ENCODE assay signal across 18 cellular contexts in the genomic region with DNA sequence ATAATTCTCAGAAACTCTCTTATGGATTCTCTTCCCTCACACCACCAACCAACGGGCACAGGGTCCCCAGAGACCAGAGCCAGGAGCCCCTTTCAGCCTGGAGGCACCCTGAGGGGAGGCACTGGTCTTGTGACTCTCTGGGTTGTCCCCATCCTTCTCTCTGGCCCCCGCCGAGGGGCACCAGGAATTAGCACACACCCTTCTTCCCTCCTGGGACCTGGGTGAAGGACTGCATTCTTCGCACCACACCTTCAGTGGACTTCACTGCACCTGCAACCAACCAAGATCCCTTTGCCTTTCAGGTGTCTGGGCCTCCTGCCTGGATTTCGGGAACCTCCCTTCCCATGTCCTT. TPM values are rescaled to one million over a fixed set of nuclear protein-coding genes. Genes with fewer than 3 reads are reported as not detected.
DNase-seq lines count a peak whose midpoint lies in the region; ATAC-seq, FAIRE-seq and TF ChIP-seq lines count a peak whose summit lies in the region.
"Had no signal": no experiment of that assay in that cellular context is flagged by ENCODE, and none has a peak within 500 bp of the region (broad histone marks: within the 10 kb centered on the region; RNA-seq: fewer than 3 reads in every experiment).

No MANE protein-coding gene starts in this region.

- H4K20me1 ChIP-seq in PC-3 (ENCODE audit: low read length), result 0 out of 2 replicates have a peak, but pooled peaks cover 4% of the 10 kb centered on the region
- peaks cover 9% of the 10 kb centered on the region for H4K20me1 ChIP-seq in astrocyte (ENCODE audit: insufficient read depth, low read length)

- DNase-seq in PC-3, result no peak
- no peak for DNase-seq in astrocyte (ENCODE audit: low read depth)
- DNase-seq in NCI-H1092 treated with DMSO at 0.1 percent for 48 hours (lab: John Stamatoyannopoulos, UW), result no peak
- no peak for DNase-seq in globus pallidus (ENCODE audit: low spot score)
- DNase-seq: activated CD4-positive, alpha-beta T cell treated with anti-CD3 and anti-CD28 coated beads, Interleukin-2, amount 10 ng/mL, durations not matched to agents 24 days and 14 days; activated gamma-delta T cell treated with Interleukin-2 at 50 U/mL for 16 hours; CD4-positive, alpha-beta T cell; cerebellar nuclear complex had no signal

- no peaks in the 10 kb centered on the region for H3K9me3 Mint-ChIP-seq in astrocyte (ENCODE audit: unreplicated experiment)
- H3K9me3 Mint-ChIP-seq: activated CD4-positive, alpha-beta T cell treated with anti-CD3 and anti-CD28 coated beads, Interleukin-2, amount 10 ng/mL, durations not matched to agents 24 days and 14 days had no signal

- peak overlapping the region; percentile 55 for H3K27ac ChIP-seq in PC-3 (ENCODE audit: low read length)
- H3K27ac ChIP-seq in astrocyte (ENCODE audit: low read depth, low read length), result peak overlapping the region; percentile 82
- peak overlapping the region; percentile 90 for H3K27ac ChIP-seq in mesodermal cell (ENCODE audit: low read depth, low read length, severe bottlenecking)
- H3K27ac ChIP-seq in subcutaneous abdominal adipose tissue (ENCODE audit: low read depth, low read length), result peak overlapping the region; percentile 86

- no peaks in the 10 kb centered on the region for H3K27me3 Mint-ChIP-seq in astrocyte (ENCODE audit: low read depth, unreplicated experiment)
- H3K27me3 Mint-ChIP-seq: activated CD4-positive, alpha-beta T cell treated with anti-CD3 and anti-CD28 coated beads, Interleukin-2, amount 10 ng/mL, durations not matched to agents 24 days and 14 days; CD4-positive, alpha-beta T cell had no signal

- CTCF ChIA-PET in PC-3 (lab: Charles Lee), result interaction anchor here (0.6 kb wide), 1 partner anchor 15 kb away, joined by 3 read pairs; no protein-coding TSS in a partner anchor

- H3K36me3 ChIP-seq in PC-3 (ENCODE audit: low read depth, low read length) (peaks cover 87% of the 10 kb centered on the region), astrocyte (ENCODE audit: insufficient read depth, low read length) (peaks cover 20% of the 10 kb centered on the region), mesodermal cell (ENCODE audit: control insufficient read depth, insufficient read depth, low read length) (peaks cover 81% of the 10 kb centered on the region), subcutaneous abdominal adipose tissue (ENCODE audit: control insufficient read depth in 5 of 5, insufficient read depth in 5 of 5, low read length in 5 of 5) (peaks cover 3 to 96% (median 85%) of the 10 kb centered on the region in 5 donors)

- ATAC-seq in PC-3 (no peak), HG03457 (IDR thresholded peaks at IDR 0.05; ENCODE audit: unreplicated experiment) (no peak)

- H3K9ac ChIP-seq in PC-3 (ENCODE audit: low read length) (peak overlapping the region; percentile 1), astrocyte (ENCODE audit: low read length) (peak overlapping the region; percentile 68), subcutaneous abdominal adipose tissue (ENCODE audit: low read length in 5 of 5) (peak overlapping the region in 1 of 5 donors; percentile 48)

- no peaks in the 10 kb centered on the region for H3K27me3 ChIP-seq in PC-3 (ENCODE audit: low read length)
- H3K27me3 ChIP-seq in astrocyte (ENCODE audit: insufficient read depth, low read length), result no peaks in the 10 kb centered on the region
- no peaks in the 10 kb centered on the region for H3K27me3 ChIP-seq in subcutaneous abdominal adipose tissue (ENCODE audit: control insufficient read depth in 5 of 5, insufficient read depth in 4 of 5, low read length in 5 of 5)

- H3K9me3 ChIP-seq in PC-3 (ENCODE audit: low read length) (peaks cover 8% of the 10 kb centered on the region; the same call in 1 of the 2 replicates), astrocyte (ENCODE audit: insufficient read depth, low read depth, low read length) (no peaks in the 10 kb centered on the region), mesodermal cell (ENCODE audit: control insufficient read depth, low read length) (no peaks in the 10 kb centered on the region), subcutaneous abdominal adipose tissue (ENCODE audit: control insufficient read depth in 5 of 5, low read length in 5 of 5) (peaks cover 0 to 2% (median 0%) of the 10 kb centered on the region in 5 donors)

- H3K27ac Mint-ChIP-seq in astrocyte (ENCODE audit: unreplicated experiment), result peak overlapping the region; percentile 73
- H3K27ac Mint-ChIP-seq: activated CD4-positive, alpha-beta T cell treated with anti-CD3 and anti-CD28 coated beads, Interleukin-2, amount 10 ng/mL, durations not matched to agents 24 days and 14 days had no signal

- H3K79me2 ChIP-seq in PC-3 (ENCODE audit: low read length), result peaks cover 6% of the 10 kb centered on the region
- no peaks in the 10 kb centered on the region for H3K79me2 ChIP-seq in astrocyte (ENCODE audit: insufficient read depth, low read length)

- H3K4me2 ChIP-seq in PC-3 (ENCODE audit: low read length) (peak overlapping the region; percentile 32), astrocyte (ENCODE audit: low read length) (peak overlapping the region; percentile 64)

- POLR2A ChIA-PET in PC-3 (lab: Charles Lee; ENCODE audit: unreplicated experiment), result interaction anchor here (0.6 kb wide), 1 partner anchor 21 kb away, joined by 3 read pairs; no protein-coding TSS in a partner anchor

- FAIRE-seq in astrocyte (lab: Jason Lieb, UNC), result no peak
- FAIRE-seq: GM18507, H54 had no signal

- peaks cover 47% of the 10 kb centered on the region for H3K4me1 ChIP-seq in PC-3 (ENCODE audit: insufficient read depth, low read length)
- peaks cover 48% of the 10 kb centered on the region for H3K4me1 ChIP-seq in astrocyte (ENCODE audit: insufficient read depth, low read length)
- H3K4me1 ChIP-seq in mesodermal cell (ENCODE audit: control insufficient read depth, insufficient read depth, low read length, poor library complexity, severe bottlenecking), result peaks cover 38% of the 10 kb centered on the region
- peaks cover 20 to 41% (median 35%) of the 10 kb centered on the region in 5 donors for H3K4me1 ChIP-seq in subcutaneous abdominal adipose tissue (ENCODE audit: control insufficient read depth in 5 of 5, insufficient read depth in 5 of 5, low read length in 5 of 5)

- peaks cover 38% of the 10 kb centered on the region for H3K36me3 Mint-ChIP-seq in astrocyte (ENCODE audit: low read depth, unreplicated experiment)

- H2AFZ ChIP-seq in PC-3 (ENCODE audit: low read length) (no peak overlapping the region), astrocyte (ENCODE audit: low read depth, low read length) (no peak overlapping the region)

- peaks cover 49% of the 10 kb centered on the region for H3K4me1 Mint-ChIP-seq in astrocyte (ENCODE audit: low read depth, unreplicated experiment)

- no peak for TF ChIP-seq CTCF in PC-3 (conservative IDR thresholded peaks at IDR 0.05; ENCODE audit: low read depth, low read length)
- TF ChIP-seq CTCF in astrocyte (IDR thresholded peaks at IDR 0.05; ENCODE audit: insufficient read depth, low read depth, low read length), result no peak

- intact Hi-C loops in PC-3 (cut with micrococcal nuclease), result no loop called here

- no peak overlapping the region for H3K4me3 ChIP-seq in PC-3 (ENCODE audit: low read length)
- no peak overlapping the region for H3K4me3 ChIP-seq in astrocyte (ENCODE audit: insufficient read depth, low read depth, low read length)
- H3K4me3 ChIP-seq in mesodermal cell (ENCODE audit: extremely low read depth, insufficient read depth, low read length, poor library complexity, severe bottlenecking), result no peak overlapping the region
- no peak overlapping the region for H3K4me3 ChIP-seq in subcutaneous abdominal adipose tissue (ENCODE audit: low read depth in 1 of 5, low read length in 5 of 5)
- H3K4me3 ChIP-seq: lung had no signal

- peaks cover 17% of the 10 kb centered on the region for H3F3A ChIP-seq in PC-3 (ENCODE audit: low read length, unreplicated experiment)

- 89 to 98% methylated on average over 5 of the region's 5 CpGs for WGBS in mesodermal cell (ENCODE audit: insufficient coverage in 2 of 2), 2 experiments

- H3K9me2 ChIP-seq in PC-3 (replicated peaks; ENCODE audit: low read length), result no peaks in the 10 kb centered on the region

- BruUV-seq in PC-3 (replicated peaks; lab: Mats Ljungman, UMichigan), result no TSS peak

- H3K4me3 Mint-ChIP-seq in astrocyte (ENCODE audit: unreplicated experiment), result peak overlapping the region; percentile 36
- H3K4me3 Mint-ChIP-seq: activated CD4-positive, alpha-beta T cell treated with anti-CD3 and anti-CD28 coated beads, Interleukin-2, amount 10 ng/mL, durations not matched to agents 24 days and 14 days; CD4-positive, alpha-beta T cell had no signal

RNA-seq across cellular contexts. Expression of a gene that starts 22.1 kb away (rescaled TPM):
- 0.81 and 2.0 TPM in 2 replicates for total RNA-seq in PC-3 (2014; rRNA removed)
- 1.5 and 2.3 TPM in 2 replicates for total RNA-seq in astrocyte
- 7.5 TPM for polyA plus RNA-seq in mesodermal cell (2013, experiment 1 of 2)
- polyA plus RNA-seq in mesodermal cell (2013, experiment 2 of 2), result 6.0 TPM
- total RNA-seq: activated CD4-positive, alpha-beta T cell treated with anti-CD3 and anti-CD28 coated beads, Interleukin-2, amount 10 ng/mL, durations not matched to agents 24 days and 14 days; CD4-positive, alpha-beta T cell; epithelial cell of proximal tubule; M059J; OCI-LY7; T-helper 1 cell treated with Interleukin-12 subunit alpha and Interleukin-12 subunit beta and Interleukin-4 antibody, amounts not matched to agents 30 ng/mL and 1 ng/mL, for 36 hours had no signal

RNA-seq across cellular contexts. Expression of a gene that starts 50.7 kb away (rescaled TPM):
- total RNA-seq in PC-3 (2014; rRNA removed) (434 and 520 TPM in 2 replicates), astrocyte (102 and 122 TPM in 2 replicates)
- polyA plus RNA-seq in mesodermal cell (2013, experiment 1 of 2), result 112 TPM
- 106 TPM for polyA plus RNA-seq in mesodermal cell (2013, experiment 2 of 2)
